8 cellular contexts compared by ENCODE assay signal in the genomic region with DNA sequence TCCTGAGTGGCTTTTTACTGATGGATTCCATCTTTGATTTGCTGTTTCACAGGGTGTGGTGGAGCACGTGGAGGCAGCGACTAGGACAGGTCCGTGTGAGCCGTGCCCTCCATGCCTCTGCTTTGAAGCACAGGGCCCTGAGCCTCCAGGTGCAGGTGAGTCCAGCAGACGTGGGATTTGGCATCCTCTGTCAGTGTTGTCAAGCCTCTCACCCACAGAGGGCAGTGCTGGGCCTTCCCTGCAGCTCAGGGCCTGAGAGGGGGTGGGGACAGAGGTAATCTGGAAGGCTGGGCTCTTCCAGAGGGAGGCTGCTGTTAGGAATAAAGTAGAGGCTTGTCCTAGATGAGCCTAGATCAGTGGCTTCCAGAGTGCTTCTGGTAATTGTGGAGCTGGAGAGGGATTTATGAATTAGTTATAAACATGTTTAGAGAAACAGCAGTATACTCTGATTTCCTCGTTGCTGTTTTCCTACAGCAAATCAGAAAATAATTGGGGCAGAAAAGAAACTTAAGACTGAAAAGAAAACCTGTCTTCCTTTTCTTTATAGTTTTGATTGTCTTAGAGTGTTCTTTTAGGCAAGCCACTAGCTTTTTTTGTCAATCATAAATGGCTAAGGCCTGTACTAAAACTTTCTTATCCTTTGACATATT.
DNase-seq lines count a peak whose midpoint lies in the region; ATAC-seq and TF ChIP-seq lines count a peak whose summit lies in the region.

No MANE protein-coding gene starts in this region.

- ATAC-seq in SK-N-SH treated with all-trans-retinoic acid at 6 μM for 48 hours (peak; percentile 99), GM18520 (IDR thresholded peaks at IDR 0.05; ENCODE audit: unreplicated experiment) (no peak)

- H3K4me3 ChIP-seq in left ventricle myocardium inferior, result no peak overlapping the region

- intact Hi-C loops in left ventricle myocardium inferior (cut with micrococcal nuclease), result no loop called here

- no peaks in the 10 kb centered on the region for H3K4me1 ChIP-seq in left ventricle myocardium inferior

- no peaks in the 10 kb centered on the region for H3K27me3 ChIP-seq in left ventricle myocardium inferior (ENCODE audit: low read depth)

- H3K27ac ChIP-seq in left ventricle myocardium inferior (replicated peaks), result no peak overlapping the region

- H3K36me3 ChIP-seq in left ventricle myocardium inferior, result no peaks in the 10 kb centered on the region

- TF ChIP-seq CTCF in left ventricle myocardium inferior (IDR thresholded peaks at IDR 0.05; ENCODE audit: borderline replicate concordance), result peak; percentile 82

- DNase-seq in ELF-1 (ENCODE audit: low read depth, low spot score) (peak; percentile 91), MV-4-11 (lab: John Stamatoyannopoulos, UW) (peak; percentile 7), amniotic stem cell (lab: John Stamatoyannopoulos, UW) (peak; percentile 74), left ventricle myocardium inferior (peak; percentile 61), renal cortical epithelial cell (ENCODE audit: low read depth) (peak; percentile 69), GDM1 (lab: John Stamatoyannopoulos, UW) (no peak)

- no peaks in the 10 kb centered on the region for H3K9me3 ChIP-seq in left ventricle myocardium inferior (replicated peaks)

TF ChIP-seq in SK-N-SH treated with all-trans-retinoic acid at 6 μM for 48 hours, 23 proteins besides CTCF, POLR2A, EP300 and RAD21:
- TF ChIP-seq, protein P1, sequence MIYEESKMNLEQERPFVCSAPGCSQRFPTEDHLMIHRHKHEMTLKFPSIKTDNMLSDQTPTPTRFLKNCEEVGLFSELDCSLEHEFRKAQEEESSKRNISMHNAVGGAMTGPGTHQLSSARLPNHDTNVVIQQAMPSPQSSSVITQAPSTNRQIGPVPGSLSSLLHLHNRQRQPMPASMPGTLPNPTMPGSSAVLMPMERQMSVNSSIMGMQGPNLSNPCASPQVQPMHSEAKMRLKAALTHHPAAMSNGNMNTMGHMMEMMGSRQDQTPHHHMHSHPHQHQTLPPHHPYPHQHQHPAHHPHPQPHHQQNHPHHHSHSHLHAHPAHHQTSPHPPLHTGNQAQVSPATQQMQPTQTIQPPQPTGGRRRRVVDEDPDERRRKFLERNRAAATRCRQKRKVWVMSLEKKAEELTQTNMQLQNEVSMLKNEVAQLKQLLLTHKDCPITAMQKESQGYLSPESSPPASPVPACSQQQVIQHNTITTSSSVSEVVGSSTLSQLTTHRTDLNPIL (CRISPR knock-in tag; IDR thresholded peaks at IDR 0.05; ENCODE audit: low read depth), result no peak
- TF ChIP-seq ZNF565 (CRISPR knock-in tag; conservative IDR thresholded peaks at IDR 0.05; ENCODE audit: low read depth), result no peak
- TF ChIP-seq ARNTL (CRISPR knock-in tag; IDR thresholded peaks at IDR 0.05; ENCODE audit: borderline replicate concordance, low read depth), result no peak
- TF ChIP-seq, protein P2, sequence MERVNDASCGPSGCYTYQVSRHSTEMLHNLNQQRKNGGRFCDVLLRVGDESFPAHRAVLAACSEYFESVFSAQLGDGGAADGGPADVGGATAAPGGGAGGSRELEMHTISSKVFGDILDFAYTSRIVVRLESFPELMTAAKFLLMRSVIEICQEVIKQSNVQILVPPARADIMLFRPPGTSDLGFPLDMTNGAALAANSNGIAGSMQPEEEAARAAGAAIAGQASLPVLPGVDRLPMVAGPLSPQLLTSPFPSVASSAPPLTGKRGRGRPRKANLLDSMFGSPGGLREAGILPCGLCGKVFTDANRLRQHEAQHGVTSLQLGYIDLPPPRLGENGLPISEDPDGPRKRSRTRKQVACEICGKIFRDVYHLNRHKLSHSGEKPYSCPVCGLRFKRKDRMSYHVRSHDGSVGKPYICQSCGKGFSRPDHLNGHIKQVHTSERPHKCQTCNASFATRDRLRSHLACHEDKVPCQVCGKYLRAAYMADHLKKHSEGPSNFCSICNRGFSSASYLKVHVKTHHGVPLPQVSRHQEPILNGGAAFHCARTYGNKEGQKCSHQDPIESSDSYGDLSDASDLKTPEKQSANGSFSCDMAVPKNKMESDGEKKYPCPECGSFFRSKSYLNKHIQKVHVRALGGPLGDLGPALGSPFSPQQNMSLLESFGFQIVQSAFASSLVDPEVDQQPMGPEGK (CRISPR knock-in tag; IDR thresholded peaks at IDR 0.05; ENCODE audit: borderline replicate concordance), result no peak
- TF ChIP-seq BACH2 (CRISPR knock-in tag; IDR thresholded peaks at IDR 0.05; ENCODE audit: borderline replicate concordance), result no peak
- TF ChIP-seq ISL1 (CRISPR knock-in tag; IDR thresholded peaks at IDR 0.05), result no peak
- TF ChIP-seq ZNF70 (CRISPR knock-in tag; IDR thresholded peaks at IDR 0.05), result no peak
- TF ChIP-seq, protein P3, sequence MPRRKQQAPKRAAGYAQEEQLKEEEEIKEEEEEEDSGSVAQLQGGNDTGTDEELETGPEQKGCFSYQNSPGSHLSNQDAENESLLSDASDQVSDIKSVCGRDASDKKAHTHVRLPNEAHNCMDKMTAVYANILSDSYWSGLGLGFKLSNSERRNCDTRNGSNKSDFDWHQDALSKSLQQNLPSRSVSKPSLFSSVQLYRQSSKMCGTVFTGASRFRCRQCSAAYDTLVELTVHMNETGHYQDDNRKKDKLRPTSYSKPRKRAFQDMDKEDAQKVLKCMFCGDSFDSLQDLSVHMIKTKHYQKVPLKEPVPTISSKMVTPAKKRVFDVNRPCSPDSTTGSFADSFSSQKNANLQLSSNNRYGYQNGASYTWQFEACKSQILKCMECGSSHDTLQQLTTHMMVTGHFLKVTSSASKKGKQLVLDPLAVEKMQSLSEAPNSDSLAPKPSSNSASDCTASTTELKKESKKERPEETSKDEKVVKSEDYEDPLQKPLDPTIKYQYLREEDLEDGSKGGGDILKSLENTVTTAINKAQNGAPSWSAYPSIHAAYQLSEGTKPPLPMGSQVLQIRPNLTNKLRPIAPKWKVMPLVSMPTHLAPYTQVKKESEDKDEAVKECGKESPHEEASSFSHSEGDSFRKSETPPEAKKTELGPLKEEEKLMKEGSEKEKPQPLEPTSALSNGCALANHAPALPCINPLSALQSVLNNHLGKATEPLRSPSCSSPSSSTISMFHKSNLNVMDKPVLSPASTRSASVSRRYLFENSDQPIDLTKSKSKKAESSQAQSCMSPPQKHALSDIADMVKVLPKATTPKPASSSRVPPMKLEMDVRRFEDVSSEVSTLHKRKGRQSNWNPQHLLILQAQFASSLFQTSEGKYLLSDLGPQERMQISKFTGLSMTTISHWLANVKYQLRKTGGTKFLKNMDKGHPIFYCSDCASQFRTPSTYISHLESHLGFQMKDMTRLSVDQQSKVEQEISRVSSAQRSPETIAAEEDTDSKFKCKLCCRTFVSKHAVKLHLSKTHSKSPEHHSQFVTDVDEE (CRISPR knock-in tag; IDR thresholded peaks at IDR 0.05), result no peak
- no peak for TF ChIP-seq GLIS3 (CRISPR knock-in tag; IDR thresholded peaks at IDR 0.05)
- no peak for TF ChIP-seq TOX (CRISPR knock-in tag; IDR thresholded peaks at IDR 0.05; ENCODE audit: borderline replicate concordance)
- TF ChIP-seq TCF4 (CRISPR knock-in tag; IDR thresholded peaks at IDR 0.05; ENCODE audit: borderline replicate concordance), result no peak
- no peak for TF ChIP-seq ZFP3 (CRISPR knock-in tag; IDR thresholded peaks at IDR 0.05)
- no peak for TF ChIP-seq SNAI2 (CRISPR knock-in tag; IDR thresholded peaks at IDR 0.05)
